Comparison of ENCODE assay signal across 17 cellular contexts in genomic region chr11:117282956-117283355, GRCh38. TPM values are rescaled to one million over a fixed set of nuclear protein-coding genes. Genes with fewer than 3 reads are reported as not detected.
DNase-seq lines count a peak whose midpoint lies in the region; ATAC-seq and TF ChIP-seq lines count a peak whose summit lies in the region.
"Had no signal": no experiment of that assay in that cellular context is flagged by ENCODE, and none has a peak within 500 bp of the region (broad histone marks: within the 10 kb centered on the region; RNA-seq: fewer than 3 reads in every experiment).

No MANE protein-coding gene starts in this region.

- H3K4me1 ChIP-seq in mammary epithelial cell (ENCODE audit: insufficient read depth, low read length) (peaks cover 8% of the 10 kb centered on the region), endodermal cell (ENCODE audit: control insufficient read depth, insufficient read depth, low read length) (no peaks in the 10 kb centered on the region)
- H3K4me1 ChIP-seq: BLaER1 had no signal

- H3K36me3 ChIP-seq in mammary epithelial cell (ENCODE audit: insufficient read depth, low read length) (peaks cover 2% of the 10 kb centered on the region), WERI-Rb-1 (peaks cover 73% of the 10 kb centered on the region), endodermal cell (ENCODE audit: control insufficient read depth, insufficient read depth, low read length) (peaks cover 67% of the 10 kb centered on the region)

- intact Hi-C loops in MCF 10A (cut with micrococcal nuclease), result no loop called here
- intact Hi-C loops in mammary epithelial cell (cut with micrococcal nuclease), result no loop called here

- no peak overlapping the region for H3K4me3 Mint-ChIP-seq in MCF 10A (ENCODE audit: unreplicated experiment)
- H3K4me3 Mint-ChIP-seq in endodermal cell, result no peak overlapping the region
- H3K4me3 Mint-ChIP-seq: CD4-positive, alpha-beta T cell had no signal

- H4K20me1 ChIP-seq in mammary epithelial cell (ENCODE audit: insufficient read depth, low read length), result no peaks in the 10 kb centered on the region
- H4K20me1 ChIP-seq: BLaER1 had no signal

- BruUV-seq in MCF 10A (replicated peaks; lab: Mats Ljungman, UMichigan) (no TSS peak), mammary epithelial cell (replicated peaks; lab: Mats Ljungman, UMichigan) (no TSS peak)

- no peak for ATAC-seq in GM18520 (IDR thresholded peaks at IDR 0.05; ENCODE audit: unreplicated experiment)
- ATAC-seq in GM19467 (IDR thresholded peaks at IDR 0.05; ENCODE audit: unreplicated experiment), result no peak
- ATAC-seq: HCT116 had no signal

- no peak overlapping the region for H2AFZ ChIP-seq in mammary epithelial cell (ENCODE audit: low read depth, low read length)
- H2AFZ ChIP-seq: GM23248 had no signal

- H3K4me1 Mint-ChIP-seq in MCF 10A (ENCODE audit: insufficient read depth, unreplicated experiment) (peaks cover 11% of the 10 kb centered on the region), endodermal cell (peaks cover 19% of the 10 kb centered on the region)

- TF ChIP-seq CTCF in MCF 10A (IDR thresholded peaks at IDR 0.05; ENCODE audit: unreplicated experiment), result no peak
- no peak for TF ChIP-seq CTCF in mammary epithelial cell (conservative IDR thresholded peaks at IDR 0.05 in 1 of 2, IDR thresholded peaks at IDR 0.05 in 1 of 2; ENCODE audit: extremely low read depth in 1 of 2, insufficient read depth in 1 of 2, low read depth in 1 of 2, low read length in 2 of 2)
- no peak for TF ChIP-seq CTCF in WERI-Rb-1 (IDR thresholded peaks at IDR 0.05; ENCODE audit: low read depth, low read length)
- TF ChIP-seq CTCF in endodermal cell (conservative IDR thresholded peaks at IDR 0.05), result no peak

- no peak overlapping the region for H3K4me2 ChIP-seq in mammary epithelial cell (ENCODE audit: insufficient read depth, low read depth, low read length)
- H3K4me2 ChIP-seq: BLaER1 had no signal

- CTCF ChIA-PET in MCF 10A (lab: Yijun Ruan, JAX), result interaction anchor here (0.7 kb wide), 1 partner anchor 56 kb away, joined by 3 read pairs; no protein-coding TSS in a partner anchor
- CTCF ChIA-PET in mammary epithelial cell (lab: Charles Lee; ENCODE audit: low non-redundant PET), result no interaction called here

- H3K9me3 ChIP-seq in mammary epithelial cell (replicated peaks; ENCODE audit: insufficient read depth, low read length) (no peaks in the 10 kb centered on the region), WERI-Rb-1 (ENCODE audit: severe bottlenecking) (no peaks in the 10 kb centered on the region), endodermal cell (ENCODE audit: control insufficient read depth, low read length) (no peaks in the 10 kb centered on the region)
- H3K9me3 ChIP-seq: BLaER1 had no signal

- H3K27me3 Mint-ChIP-seq in MCF 10A (ENCODE audit: insufficient read depth, unreplicated experiment), result no peaks in the 10 kb centered on the region
- H3K27me3 Mint-ChIP-seq in endodermal cell (ENCODE audit: insufficient read depth), result no peaks in the 10 kb centered on the region
- H3K27me3 Mint-ChIP-seq: CD4-positive, alpha-beta T cell had no signal

- H3K27ac Mint-ChIP-seq in MCF 10A (ENCODE audit: low read depth, unreplicated experiment), result peak overlapping the region; percentile 78
- no peak overlapping the region for H3K27ac Mint-ChIP-seq in endodermal cell
- H3K27ac Mint-ChIP-seq: CD4-positive, alpha-beta T cell had no signal

- POLR2A ChIA-PET in MCF 10A (lab: Yijun Ruan, JAX), result interaction anchor here (1.2 kb wide), 1 partner anchor 8 kb away, joined by 4 read pairs; the partner anchor contains the start of gene BACE1-AS

- H3K36me3 Mint-ChIP-seq in MCF 10A (ENCODE audit: insufficient read depth, unreplicated experiment) (peaks cover 54% of the 10 kb centered on the region), endodermal cell (ENCODE audit: low read depth) (peaks cover 62% of the 10 kb centered on the region)

- dilution Hi-C loops in mammary epithelial cell (cut with HindIII; ENCODE audit: low sequenced_read_pairs), result no loop called here

- no peaks in the 10 kb centered on the region for H3K79me2 ChIP-seq in mammary epithelial cell (ENCODE audit: insufficient read depth, low read length)

- H3K9ac ChIP-seq in mammary epithelial cell (ENCODE audit: insufficient read depth, low read length) (no peak overlapping the region), endodermal cell (ENCODE audit: extremely low read depth, low read length, poor library complexity, severe bottlenecking) (no peak overlapping the region)
- H3K9ac ChIP-seq: BLaER1, GM23248 had no signal

- H3K27me3 ChIP-seq in mammary epithelial cell (ENCODE audit: insufficient read depth, low read length), result no peaks in the 10 kb centered on the region
- H3K27me3 ChIP-seq in WERI-Rb-1 (ENCODE audit: insufficient read depth, low read depth, severe bottlenecking), result no peaks in the 10 kb centered on the region
- no peaks in the 10 kb centered on the region for H3K27me3 ChIP-seq in endodermal cell (ENCODE audit: control insufficient read depth, insufficient read depth, low read length, poor library complexity, severe bottlenecking)
- H3K27me3 ChIP-seq: BLaER1 had no signal

- no peak overlapping the region for H3K4me3 ChIP-seq in mammary epithelial cell (replicated peaks in 1 of 3; ENCODE audit: insufficient read depth in 1 of 3, low read depth in 2 of 3, low read length in 3 of 3)
- no peak overlapping the region for H3K4me3 ChIP-seq in WERI-Rb-1 (ENCODE audit: low read depth, low read length)
- H3K4me3 ChIP-seq in endodermal cell (ENCODE audit: low read length), result no peak overlapping the region
- H3K4me3 ChIP-seq: BLaER1, GM23248 had no signal

- DNase-seq in MCF 10A (ENCODE audit: unreplicated experiment), result no peak
- DNase-seq in mammary epithelial cell, result no peak
- no peak for DNase-seq in WERI-Rb-1
- DNase-seq in endodermal cell, result peak; percentile 7
- no peak for DNase-seq in DMS114 treated with DMSO at 0.1 percent for 48 hours (lab: John Stamatoyannopoulos, UW; ENCODE audit: unreplicated experiment)
- DNase-seq: 8988T; AML-193; CD4-positive, alpha-beta T cell; COR-L47; DND-41; GDM1; GM23248 had no signal

- in situ Hi-C loops in mammary epithelial cell (cut with MboI; ENCODE audit: low sequenced_read_pairs in 2 of 2), result no loop called here

- 96% methylated on average over 3 of the region's 3 CpGs for WGBS in mammary epithelial cell (ENCODE audit: low coverage, missing lambda C conversion rate)
- 88 to 94% methylated on average over 3 of the region's 3 CpGs for WGBS in endodermal cell (ENCODE audit: insufficient coverage in 1 of 2, insufficient read length in 1 of 2), 2 experiments

- H3K27ac ChIP-seq in mammary epithelial cell (ENCODE audit: insufficient read depth, low read depth, low read length), result no peak overlapping the region
- peak overlapping the region; percentile 87 for H3K27ac ChIP-seq in WERI-Rb-1
- H3K27ac ChIP-seq in endodermal cell (ENCODE audit: low read depth, low read length), result no peak overlapping the region
- H3K27ac ChIP-seq: BLaER1, HL-60 had no signal

- no peaks in the 10 kb centered on the region for H3K9me3 Mint-ChIP-seq in MCF 10A (ENCODE audit: unreplicated experiment)
- no peaks in the 10 kb centered on the region for H3K9me3 Mint-ChIP-seq in endodermal cell
- H3K9me3 Mint-ChIP-seq: CD4-positive, alpha-beta T cell had no signal

RNA-seq across cellular contexts. Expression of gene BACE1-AS, which starts 8.2 kb away (rescaled TPM):
- 6.9 and 8.8 TPM in 2 replicates for total RNA-seq in MCF 10A (2022)
- total RNA-seq in mammary epithelial cell, result 1 to 10 TPM; 2.8 to 5.9 TPM
- 2.2 TPM for polyA plus RNA-seq in mammary epithelial cell
- 3.6 TPM for polyA minus RNA-seq in mammary epithelial cell
- total RNA-seq in endodermal cell, result 10 to 100 TPM; 15.0 to 15.5 TPM
- 8.9 TPM for polyA plus RNA-seq in endodermal cell (2013, experiment 1 of 2)
- polyA plus RNA-seq in endodermal cell (2013, experiment 2 of 2), result 10.9 TPM

RNA-seq across cellular contexts. Expression of gene BACE1, which starts 33.1 kb away (rescaled TPM):
- 15.8 and 18.1 TPM in 2 replicates for total RNA-seq in MCF 10A (2022)
- 10 to 100 TPM; 18.2 to 20.7 TPM for total RNA-seq in mammary epithelial cell
- 26.7 TPM for polyA plus RNA-seq in mammary epithelial cell
- polyA minus RNA-seq in mammary epithelial cell, result 30.7 TPM
- 10 to 100 TPM; 20.8 to 21.7 TPM for total RNA-seq in endodermal cell
- polyA plus RNA-seq in endodermal cell (2013, experiment 1 of 2), result 25.3 TPM
- 22.1 TPM for polyA plus RNA-seq in endodermal cell (2013, experiment 2 of 2)

RNA-seq across cellular contexts. Expression of gene CEP164, which starts 44.7 kb away (rescaled TPM):
- 47.4 and 49.9 TPM in 2 replicates for total RNA-seq in MCF 10A (2022)
- total RNA-seq in mammary epithelial cell, result 10 to 100 TPM; 32.3 to 53.9 TPM
- polyA plus RNA-seq in mammary epithelial cell, result 19.2 TPM
- polyA minus RNA-seq in mammary epithelial cell, result 51.7 TPM
- total RNA-seq in endodermal cell, result 10 to 100 TPM; 32.7 to 33.6 TPM
- 26.2 TPM for polyA plus RNA-seq in endodermal cell (2013, experiment 1 of 2)
- polyA plus RNA-seq in endodermal cell (2013, experiment 2 of 2), result 26.1 TPM

RNA-seq across cellular contexts. Expression of gene RNF214, which starts 50.5 kb away (rescaled TPM):
- 23.3 TPM in 2 replicates for total RNA-seq in MCF 10A (2022)
- 10 to 100 TPM; 10.3 to 22.4 TPM for total RNA-seq in mammary epithelial cell
- polyA plus RNA-seq in mammary epithelial cell, result 8.5 TPM
- polyA minus RNA-seq in mammary epithelial cell, result 34.6 TPM
- 10 to 100 TPM; 46.4 to 51.1 TPM for total RNA-seq in endodermal cell
- 35.7 TPM for polyA plus RNA-seq in endodermal cell (2013, experiment 1 of 2)
- 37.2 TPM for polyA plus RNA-seq in endodermal cell (2013, experiment 2 of 2)

RNA-seq across cellular contexts. Expression of gene PCSK7, which starts 51.1 kb away (rescaled TPM):
- total RNA-seq in MCF 10A (2022) (58.6 and 61.8 TPM in 2 replicates), mammary epithelial cell (10 to 100 TPM; 48.8 to 80.9 TPM), endodermal cell (10 to 100 TPM; 56.5 to 58.6 TPM)
- polyA plus RNA-seq in mammary epithelial cell, result 39.1 TPM
- 37.9 TPM for polyA minus RNA-seq in mammary epithelial cell
- 27.4 TPM for polyA plus RNA-seq in endodermal cell (2013, experiment 1 of 2)
- polyA plus RNA-seq in endodermal cell (2013, experiment 2 of 2), result 21.1 TPM
